1 cellular context compared by ENCODE assay signal in genomic region chr12:98686603-98687002, GRCh38.
TF ChIP-seq lines count a peak whose summit lies in the region.

No MANE protein-coding gene starts in this region.

TF ChIP-seq in H1, 55 proteins besides CTCF, POLR2A, EP300 and RAD21:
- TF ChIP-seq CHD1 (IDR thresholded peaks at IDR 0.05; ENCODE audit: low read depth, low read length) (no peak), RXRA (IDR thresholded peaks at IDR 0.05; ENCODE audit: insufficient read depth, low read depth, low read length) (no peak), SP2 (IDR thresholded peaks at IDR 0.05; ENCODE audit: low read length) (no peak), CREB1 (IDR thresholded peaks at IDR 0.05) (no peak), CEBPB (IDR thresholded peaks at IDR 0.05; ENCODE audit: low read depth, low read length) (no peak), RBBP5 (IDR thresholded peaks at IDR 0.05; ENCODE audit: borderline replicate concordance, low read depth, low read length) (no peak), HDAC2 (IDR thresholded peaks at IDR 0.05; ENCODE audit: borderline replicate concordance in 1 of 2, low read depth in 2 of 2, low read length in 2 of 2) (no peak), EGR1 (IDR thresholded peaks at IDR 0.05; ENCODE audit: borderline replicate concordance, low read depth, low read length) (no peak), POU5F1 (IDR thresholded peaks at IDR 0.05; ENCODE audit: low read depth, low read length) (no peak), MAFK (IDR thresholded peaks at IDR 0.05; ENCODE audit: low read depth, low read length) (no peak), KDM5A (IDR thresholded peaks at IDR 0.05; ENCODE audit: low read length) (no peak), POLR2AphosphoS5 (IDR thresholded peaks at IDR 0.05; ENCODE audit: low read depth, low read length) (no peak), MAX (IDR thresholded peaks at IDR 0.05) (no peak), CBX5 (IDR thresholded peaks at IDR 0.05; ENCODE audit: low read depth, low read length) (no peak), TAF1 (IDR thresholded peaks at IDR 0.05; ENCODE audit: low read depth, low read length) (no peak), JUND (IDR thresholded peaks at IDR 0.05; ENCODE audit: low read length) (no peak), ASH2L (IDR thresholded peaks at IDR 0.05; ENCODE audit: low read length) (no peak), TBP (IDR thresholded peaks at IDR 0.05; ENCODE audit: low read depth, low read length) (no peak), SP4 (IDR thresholded peaks at IDR 0.05; ENCODE audit: low read length) (no peak)
